Comparison of ENCODE assay signal across 35 cellular contexts in genomic region chr20:16819483-16819882, GRCh38.
"Had no signal": no experiment of that assay in that cellular context is flagged by ENCODE, and none has a peak within 500 bp of the region (broad histone marks: within the 10 kb centered on the region; RNA-seq: fewer than 3 reads in every experiment).

No MANE protein-coding gene starts in this region.

- ATAC-seq: activated CD8-positive, alpha-beta memory T cell treated with anti-CD3 and anti-CD28 coated beads, Interleukin-2, amount 10 ng/mL, durations not matched to agents 7 days and 5 days; activated naive CD8-positive, alpha-beta T cell treated with anti-CD3 and anti-CD28 coated beads, Interleukin-2, amount 50 U/mL, for 24 hours had no signal

- H2AFZ ChIP-seq: PC-9 had no signal

- H3K27me3 ChIP-seq: cardiac muscle cell had no signal

- H3K27ac Mint-ChIP-seq: activated B cell treated with CpG ODN at 0.5 μM for 24 hours; activated CD4-positive, alpha-beta memory T cell treated with anti-CD3 and anti-CD28 coated beads for 36 hours; activated CD8-positive, alpha-beta memory T cell treated with anti-CD3 and anti-CD28 coated beads, Interleukin-2, amount 10 ng/mL, durations not matched to agents 7 days and 5 days; activated naive CD4-positive, alpha-beta T cell treated with anti-CD3 and anti-CD28 coated beads, Interleukin-2, amount 10 ng/mL, durations not matched to agents 7 days and 5 days; activated naive CD8-positive, alpha-beta T cell; activated naive CD8-positive, alpha-beta T cell treated with anti-CD3 and anti-CD28 coated beads, Interleukin-2, amount 50 U/mL, for 24 hours; brain had no signal

- H3K36me3 ChIP-seq: cardiac muscle cell had no signal

- H3K36me3 Mint-ChIP-seq: activated CD4-positive, alpha-beta memory T cell treated with anti-CD3 and anti-CD28 coated beads for 36 hours; activated CD8-positive, alpha-beta memory T cell treated with anti-CD3 and anti-CD28 coated beads, Interleukin-2, amount 10 ng/mL, durations not matched to agents 7 days and 5 days; activated naive CD4-positive, alpha-beta T cell treated with anti-CD3 and anti-CD28 coated beads, Interleukin-2, amount 10 ng/mL, durations not matched to agents 7 days and 5 days; activated naive CD8-positive, alpha-beta T cell; brain had no signal

- H3K4me1 Mint-ChIP-seq: activated B cell treated with CpG ODN at 0.5 μM for 24 hours; activated CD8-positive, alpha-beta memory T cell treated with anti-CD3 and anti-CD28 coated beads, Interleukin-2, amount 10 ng/mL, durations not matched to agents 7 days and 5 days; activated naive CD4-positive, alpha-beta T cell treated with anti-CD3 and anti-CD28 coated beads, Interleukin-2, amount 10 ng/mL, durations not matched to agents 7 days and 5 days; activated naive CD8-positive, alpha-beta T cell treated with anti-CD3 and anti-CD28 coated beads, Interleukin-2, amount 50 U/mL, for 24 hours; brain; central memory CD8-positive, alpha-beta T cell had no signal

- DNase-seq: activated B cell treated with CpG ODN at 0.5 μM for 24 hours; activated CD4-positive, alpha-beta memory T cell treated with anti-CD3 and anti-CD28 coated beads for 36 hours; activated CD4-positive, alpha-beta T cell treated with anti-CD3 and anti-CD28 coated beads for 4 hours; activated CD4-positive, alpha-beta T cell treated with anti-CD3 and anti-CD28 coated beads, Interleukin-2, amount 50 U/mL, for 1 hour; activated CD4-positive, CD25-positive, alpha-beta regulatory T cell treated with anti-CD3 and anti-CD28 coated beads, Interleukin-2, amount 50 U/mL, for 72 hours; activated CD8-positive, alpha-beta memory T cell treated with anti-CD3 and anti-CD28 coated beads for 24 hours; activated CD8-positive, alpha-beta memory T cell treated with anti-CD3 and anti-CD28 coated beads, Interleukin-2, amount 10 ng/mL, durations not matched to agents 7 days and 5 days; activated CD8-positive, alpha-beta memory T cell treated with anti-CD3 and anti-CD28 coated beads, Interleukin-2, amount 50 U/mL, for 48 hours; activated effector memory CD4-positive, alpha-beta T cell treated with Interleukin-2 at 50 U/mL for 16 hours; activated naive CD4-positive, alpha-beta T cell treated with anti-CD3 and anti-CD28 coated beads, Interleukin-2, amount 10 ng/mL, durations not matched to agents 7 days and 5 days; activated naive CD8-positive, alpha-beta T cell treated with anti-CD3 and anti-CD28 coated beads, Interleukin-2, amount 50 U/mL, for 24 hours; activated T-cell treated with anti-CD3 and anti-CD28 coated beads, Interleukin-2, amount 50 U/mL, for 48 hours; anterior cingulate cortex; MM.1S; MV-4-11; NCI-H1092; NCI-H1436 treated with DMSO at 0.1 percent for 48 hours; NCI-H1694 treated with DMSO at 0.1 percent for 48 hours; NCI-H2029; NCI-H345; NCI-H524 treated with DMSO at 0.1 percent for 48 hours; NK-92 treated with Interleukin-12 subunit alpha and Interleukin-12 subunit beta, amount 100 ng/mL, for 24 hours; PC-9; Right ventricle myocardium superior; T-helper 1 cell; T-helper 2 cell; T-helper 9 cell had no signal

- H3K9me3 Mint-ChIP-seq: activated B cell treated with CpG ODN at 0.5 μM for 24 hours; activated CD4-positive, alpha-beta memory T cell treated with anti-CD3 and anti-CD28 coated beads for 36 hours; activated naive CD4-positive, alpha-beta T cell treated with anti-CD3 and anti-CD28 coated beads, Interleukin-2, amount 10 ng/mL, durations not matched to agents 7 days and 5 days; activated naive CD8-positive, alpha-beta T cell treated with anti-CD3 and anti-CD28 coated beads, Interleukin-2, amount 50 U/mL, for 24 hours; central memory CD8-positive, alpha-beta T cell had no signal

- FAIRE-seq: RCC 7860 had no signal

- H3K4me3 Mint-ChIP-seq: activated B cell treated with CpG ODN at 0.5 μM for 24 hours; activated CD4-positive, alpha-beta memory T cell treated with anti-CD3 and anti-CD28 coated beads for 36 hours; activated CD8-positive, alpha-beta memory T cell treated with anti-CD3 and anti-CD28 coated beads, Interleukin-2, amount 10 ng/mL, durations not matched to agents 7 days and 5 days; activated naive CD4-positive, alpha-beta T cell treated with anti-CD3 and anti-CD28 coated beads, Interleukin-2, amount 10 ng/mL, durations not matched to agents 7 days and 5 days; activated naive CD8-positive, alpha-beta T cell; activated naive CD8-positive, alpha-beta T cell treated with anti-CD3 and anti-CD28 coated beads, Interleukin-2, amount 50 U/mL, for 24 hours; brain; central memory CD8-positive, alpha-beta T cell had no signal

- H3K4me3 ChIP-seq: cardiac muscle cell, PC-9 had no signal

- H3K9ac ChIP-seq: KMS-11 had no signal

- H3K4me2 ChIP-seq: KMS-11, PC-9 had no signal

- H3K27ac ChIP-seq: cardiac muscle cell, KMS-11, PC-9, RWPE1, VCaP had no signal
